Comparison of ENCODE assay signal across 21 cellular contexts in the genomic region with DNA sequence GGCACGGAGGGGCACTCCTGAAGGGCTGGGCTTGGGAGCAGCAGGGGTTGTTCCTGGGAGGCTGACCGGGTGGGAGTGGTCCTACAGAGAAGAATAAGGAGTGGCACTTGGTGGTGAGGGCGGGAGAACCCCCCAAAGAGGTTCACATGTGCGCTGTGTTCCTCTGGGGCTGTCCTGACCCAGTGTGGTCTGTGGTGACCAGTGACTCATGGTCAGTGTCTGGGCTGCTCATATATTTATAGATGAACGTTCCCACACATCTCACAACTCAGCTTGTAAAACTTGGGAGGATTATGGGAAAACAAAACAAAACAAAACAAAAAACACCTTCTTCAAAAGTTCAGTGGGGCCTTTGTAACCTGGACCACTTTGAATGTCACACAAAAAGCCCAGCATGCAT. TPM values are rescaled to one million over a fixed set of nuclear protein-coding genes. Genes with fewer than 3 reads are reported as not detected.
DNase-seq lines count a peak whose midpoint lies in the region; ATAC-seq, FAIRE-seq and TF ChIP-seq lines count a peak whose summit lies in the region.
"Had no signal": no experiment of that assay in that cellular context is flagged by ENCODE, and none has a peak within 500 bp of the region (broad histone marks: within the 10 kb centered on the region; RNA-seq: fewer than 3 reads in every experiment).

No MANE protein-coding gene starts in this region.

- H3K79me2 ChIP-seq in GM23338 (replicated peaks; ENCODE audit: insufficient read depth), result no peaks in the 10 kb centered on the region

- H3K4me3 Mint-ChIP-seq in GM23338, result no peak overlapping the region
- H3K4me3 Mint-ChIP-seq: mesothelial cell of epicardium had no signal

- no peaks in the 10 kb centered on the region for H3K9me3 ChIP-seq in A549
- H3K9me3 ChIP-seq: body of pancreas, spleen, stomach had no signal

- H3K36me3 Mint-ChIP-seq in GM23338 (ENCODE audit: low read depth), result no peaks in the 10 kb centered on the region
- H3K36me3 Mint-ChIP-seq: mesothelial cell of epicardium had no signal

- H3K27me3 Mint-ChIP-seq in GM23338 (ENCODE audit: insufficient read depth, low read depth, poor library complexity), result peaks cover 1% of the 10 kb centered on the region

- DNase-seq in A549 (ENCODE audit: low read depth in 1 of 2, low spot score in 1 of 2) (peak in 1 of 2 experiments; percentile 44), GM23338 (ENCODE audit: low spot score) (no peak), SW480 (ENCODE audit: low spot score) (peak; percentile 66), foreskin melanocyte (peak; percentile 84), GM13977 (ENCODE audit: low spot score) (no peak), RWPE1 (ENCODE audit: low spot score) (no peak), NCI-H446 treated with DMSO at 0.1 percent for 48 hours (lab: John Stamatoyannopoulos, UW) (no peak)
- DNase-seq: activated CD4-positive, alpha-beta T cell treated with anti-CD3 and anti-CD28 coated beads, Interleukin-2, amount 50 U/mL, for 1 hour; AML-193; body of pancreas; effector CD8-positive, alpha-beta T cell; islet precursor cell; MM.1S; NCI-H774; SHP77; spleen; stomach; T1000 had no signal

- no peaks in the 10 kb centered on the region for H3K9me2 ChIP-seq in GM23338 (ENCODE audit: insufficient read depth)

- CTCF ChIA-PET in A549 (lab: Yijun Ruan, JAX), result interaction anchor here (0.7 to 3.6 kb wide), 3 partner anchors 14 to 125 kb away, joined by 3 to 22 read pairs (median 4); no protein-coding TSS in a partner anchor
- CTCF ChIA-PET in RWPE1 (lab: Yijun Ruan, JAX), result interaction anchor here (0.6 kb wide), 1 partner anchor 729 kb away, joined by 4 read pairs; no protein-coding TSS in a partner anchor

- H3K27ac Mint-ChIP-seq in GM23338, result peak overlapping the region; percentile 38; the same call in 1 of the 2 replicates

- in situ Hi-C loops in GM13977 (cut with MboI; ENCODE audit: low pct_unique_long_range_greater_than_20kb, low sequenced_read_pairs, unreplicated experiment), result no loop called here

- H3K9me3 Mint-ChIP-seq in GM23338, result 0 out of 3 replicates have a peak, but pooled peaks cover 3% of the 10 kb centered on the region

- no peak for TF ChIP-seq POLR2A in A549 (IDR thresholded peaks at IDR 0.05; ENCODE audit: low read length)

- FAIRE-seq in A549 (lab: Jason Lieb, UNC), result no peak

- H3K27me3 ChIP-seq in GM23338 (ENCODE audit: insufficient read depth), result no peaks in the 10 kb centered on the region
- H3K27me3 ChIP-seq: body of pancreas, spleen, stomach had no signal

- H3K27ac ChIP-seq in A549 (peak overlapping the region; percentile 2 to 63; a peak in 4 of 6 replicates), GM23338 (ENCODE audit: low read depth) (no peak overlapping the region), RWPE1 (no peak overlapping the region)
- H3K27ac ChIP-seq: body of pancreas, spleen, stomach had no signal

- no peaks in the 10 kb centered on the region for H3K36me3 ChIP-seq in GM23338 (ENCODE audit: insufficient read depth)
- H3K36me3 ChIP-seq: spleen, stomach had no signal

- no peak overlapping the region for H2AFZ ChIP-seq in GM23338

- POLR2A ChIA-PET in A549 (lab: Yijun Ruan, JAX), result no interaction called here
- POLR2A ChIA-PET in RWPE1 (lab: Yijun Ruan, JAX; ENCODE audit: low non-redundant PET), result no interaction called here

- H3K4me1 ChIP-seq in A549 (peaks cover 21% of the 10 kb centered on the region), GM23338 (ENCODE audit: insufficient read depth) (no peaks in the 10 kb centered on the region)
- H3K4me1 ChIP-seq: body of pancreas, spleen, stomach had no signal

- H3K4me1 Mint-ChIP-seq in GM23338, result no peaks in the 10 kb centered on the region

- H3F3A ChIP-seq in GM23338 (replicated peaks; ENCODE audit: low read depth), result no peaks in the 10 kb centered on the region

- WGBS in A549 (ENCODE audit: missing lambda C conversion rate), result 69% methylated on average over 5 of the region's 5 CpGs

- TF ChIP-seq EP300 in A549 (IDR thresholded peaks at IDR 0.05), result no peak

- no peaks in the 10 kb centered on the region for H4K20me1 ChIP-seq in GM23338 (replicated peaks; ENCODE audit: insufficient read depth)

- ATAC-seq in A549, result peak; percentile 62 to 68; a peak in 5 of 6 replicates
- no peak for ATAC-seq in GM23338
- ATAC-seq in GM18907 (IDR thresholded peaks at IDR 0.05; ENCODE audit: unreplicated experiment), result no peak
- ATAC-seq: body of pancreas had no signal

- H3K4me3 ChIP-seq in A549 (no peak overlapping the region), GM23338 (no peak overlapping the region)
- H3K4me3 ChIP-seq: body of pancreas, spleen, stomach had no signal

- peak overlapping the region; percentile 35; the same call in 2 of the 3 replicates for H3K4me2 ChIP-seq in A549
- no peak overlapping the region for H3K4me2 ChIP-seq in GM23338

- TF ChIP-seq CTCF in A549 (IDR thresholded peaks at IDR 0.05), result no peak
- TF ChIP-seq CTCF in GM23338 (conservative IDR thresholded peaks at IDR 0.05; ENCODE audit: low read depth in 2 of 2), result no peak
- no peak for TF ChIP-seq CTCF in GM13977 (IDR thresholded peaks at IDR 0.05; ENCODE audit: extremely low read depth, insufficient read depth, missing control alignments)
- TF ChIP-seq CTCF in RWPE1 (conservative IDR thresholded peaks at IDR 0.05; ENCODE audit: low read depth), result no peak

- no peak for TF ChIP-seq RAD21 in A549 (conservative IDR thresholded peaks at IDR 0.05 in 1 of 2, IDR thresholded peaks at IDR 0.05 in 1 of 2)

TF ChIP-seq in A549, 52 proteins besides CTCF, POLR2A, EP300 and RAD21:
- TF ChIP-seq SMC3 (IDR thresholded peaks at IDR 0.05), result no peak

TF ChIP-seq in GM23338, 12 proteins besides CTCF, POLR2A, EP300 and RAD21 (continues in another document):
- TF ChIP-seq JUNB (IDR thresholded peaks at IDR 0.05; ENCODE audit: unreplicated experiment) (no peak), EZH2 (IDR thresholded peaks at IDR 0.05; ENCODE audit: low read depth, unreplicated experiment) (no peak), EZH2phosphoT487 (IDR thresholded peaks at IDR 0.05; ENCODE audit: unreplicated experiment) (no peak), ETS1 (IDR thresholded peaks at IDR 0.05) (no peak), NANOG (IDR thresholded peaks at IDR 0.05; ENCODE audit: borderline replicate concordance) (no peak)

RNA-seq across cellular contexts. Expression of gene TRPM1, which starts 10.0 kb away (rescaled TPM):
- polyA plus RNA-seq in A549 (2011; rRNA removed), result not detected in 2 replicates
- not detected in 2 replicates for polyA plus RNA-seq in A549 (2012; cell fraction: cytosol; rRNA removed)
- not detected in 2 replicates for polyA plus RNA-seq in A549 (2012; cell fraction: nucleus; rRNA removed)
- not detected in 3 replicates for polyA plus RNA-seq in A549 (2017; fragmentation: RNase III; extraction: RNeasy Plus Mini Kit Qiagen cat#74134 plus additional on column Dnase treatment)
- polyA minus RNA-seq in A549 (2011; rRNA and poly(A)+ RNA removed), result not detected in 2 replicates
- not detected in 2 replicates for total RNA-seq in GM23338 (2014; rRNA removed; shearing (Covaris generic))
- polyA plus RNA-seq in GM23338 (2016; fragmentation: Nextera tagmentation; extraction: Ambion mirVana), result 0.17 and 0.19 TPM in 2 replicates
- total RNA-seq: body of pancreas, mesothelial cell of epicardium, osteocyte, spleen, stomach had no signal

Comparison
In these comparisons a context has a peak if more than half of its experiments do, and no peak if none do; other contexts are left out.
1. ATAC-seq: peak in A549 (2 of 2); none in GM23338 (single experiment) and GM18907 (single experiment).
2. DNase-seq: peak in SW480 (single experiment) and foreskin melanocyte (single experiment); none in GM23338 (single experiment), GM13977 (single experiment), RWPE1 (single experiment) and NCI-H446 treated with DMSO at 0.1 percent for 48 hours (single experiment).
3. H3K27ac ChIP-seq: peak in A549 (2 of 2); none in GM23338 (single experiment) and RWPE1 (single experiment).